Comparison of ENCODE assay signal across 8 cellular contexts in genomic region chr11:65560555-65561418, GRCh38. TPM values are rescaled to one million over a fixed set of nuclear protein-coding genes. Genes with fewer than 3 reads are reported as not detected.
A peak's percentile ranks its signal among the peaks of the same experiment; 100 is the strongest.
DNase-seq lines count a peak whose midpoint lies in the region; ATAC-seq, FAIRE-seq and TF ChIP-seq lines count a peak whose summit lies in the region.

No MANE protein-coding gene starts in this region.

- no peak overlapping the region for H3K9ac ChIP-seq in mammary epithelial cell (ENCODE audit: insufficient read depth, low read length)

- intact Hi-C loops in CD8-positive, alpha-beta T cell (cut with DNase I, micrococcal nuclease): no loop called here
- intact Hi-C loops in mammary epithelial cell (cut with micrococcal nuclease): loop anchor here (1.0 kb wide), 1 partner anchor 10 kb away; the partner anchor contains the start of gene ZNRD2
- intact Hi-C loops in lower lobe of right lung (cut with DNase I): no loop called here

- no peak for TF ChIP-seq CTCF in CD8-positive, alpha-beta T cell (IDR thresholded peaks at IDR 0.05)
- TF ChIP-seq CTCF in mammary epithelial cell (conservative IDR thresholded peaks at IDR 0.05 in 1 of 2, IDR thresholded peaks at IDR 0.05 in 1 of 2; ENCODE audit: extremely low read depth in 1 of 2, insufficient read depth in 1 of 2, low read depth in 1 of 2, low read length in 2 of 2) (no peak), lower lobe of right lung (IDR thresholded peaks at IDR 0.05) (no peak)

- no peaks in the 10 kb centered on the region for H3K36me3 ChIP-seq in CD8-positive, alpha-beta T cell (ENCODE audit: insufficient read depth, low read length)
- no peaks in the 10 kb centered on the region for H3K36me3 ChIP-seq in mammary epithelial cell (ENCODE audit: insufficient read depth, low read length)
- H3K36me3 ChIP-seq in lower lobe of right lung: no peaks in the 10 kb centered on the region

- FAIRE-seq in urothelium cell line (lab: Jason Lieb, UNC): no peak

- peak overlapping the region; percentile 77 for H2AFZ ChIP-seq in mammary epithelial cell (ENCODE audit: low read depth, low read length)

- H3K4me2 ChIP-seq in mammary epithelial cell (ENCODE audit: insufficient read depth, low read depth, low read length): peak overlapping the region; percentile 57

- no TSS peak for BruUV-seq in mammary epithelial cell (replicated peaks; lab: Mats Ljungman, UMichigan)

- H3K27me3 ChIP-seq in CD8-positive, alpha-beta T cell (ENCODE audit: insufficient read depth, low read length): no peaks in the 10 kb centered on the region
- no peaks in the 10 kb centered on the region for H3K27me3 ChIP-seq in mammary epithelial cell (ENCODE audit: insufficient read depth, low read length)
- no peaks in the 10 kb centered on the region for H3K27me3 ChIP-seq in lower lobe of right lung (ENCODE audit: low read depth)

- in situ Hi-C loops in mammary epithelial cell (cut with MboI; ENCODE audit: low sequenced_read_pairs in 2 of 2): no loop called here

- peaks cover 5% of the 10 kb centered on the region for H3K36me3 Mint-ChIP-seq in CD8-positive, alpha-beta T cell

- DNase-seq in CD8-positive, alpha-beta T cell: peak in 1 of 7 experiments; percentile 18
- DNase-seq in NCI-H1694 (lab: John Stamatoyannopoulos, UW) (peak; percentile 66), mammary epithelial cell (peak; percentile 61), lower lobe of right lung (no peak), urothelium cell line (ENCODE audit: low spot score) (peak; percentile 73), NCI-H2107 treated with DMSO at 0.1 percent for 48 hours (lab: John Stamatoyannopoulos, UW; ENCODE audit: unreplicated experiment) (no peak), UCSD-AML1 (lab: John Stamatoyannopoulos, UW; ENCODE audit: unreplicated experiment) (no peak)

- POLR2A ChIA-PET in CD8-positive, alpha-beta T cell (lab: Charles Lee): interaction anchor here (0.9 to 5.3 kb wide), 8 partner anchors 9 to 323 kb away, joined by 3 to 38 read pairs (median 6); partner anchors contain the start of genes FAM89B, MALAT1, SCYL1 and ZNRD2

- H3K79me2 ChIP-seq in mammary epithelial cell (ENCODE audit: insufficient read depth, low read length): peaks cover 13% of the 10 kb centered on the region

- peaks cover 52% of the 10 kb centered on the region for H3K4me1 Mint-ChIP-seq in CD8-positive, alpha-beta T cell (ENCODE audit: low read depth)

- dilution Hi-C loops in mammary epithelial cell (cut with HindIII; ENCODE audit: low sequenced_read_pairs): no loop called here

- H3K27ac ChIP-seq in CD8-positive, alpha-beta T cell (ENCODE audit: low read depth, low read length): no peak overlapping the region
- H3K27ac ChIP-seq in mammary epithelial cell (ENCODE audit: insufficient read depth, low read depth, low read length): peak overlapping the region; percentile 56
- H3K27ac ChIP-seq in lower lobe of right lung: peak overlapping the region; percentile 90

- H3K9me3 ChIP-seq in CD8-positive, alpha-beta T cell (ENCODE audit: low read length): no peaks in the 10 kb centered on the region
- H3K9me3 ChIP-seq in mammary epithelial cell (replicated peaks; ENCODE audit: insufficient read depth, low read length) (no peaks in the 10 kb centered on the region), lower lobe of right lung (no peaks in the 10 kb centered on the region)

- whole genome bisulfite sequencing in mammary epithelial cell (ENCODE audit: low coverage, missing lambda C conversion rate): 22% methylated on average over 10 of the region's 15 CpGs

- peaks cover 59% of the 10 kb centered on the region for H3K4me1 ChIP-seq in CD8-positive, alpha-beta T cell (ENCODE audit: insufficient read depth, low read length)
- H3K4me1 ChIP-seq in mammary epithelial cell (ENCODE audit: insufficient read depth, low read length): peaks cover 61% of the 10 kb centered on the region
- peaks cover 52% of the 10 kb centered on the region for H3K4me1 ChIP-seq in lower lobe of right lung

- no peak overlapping the region for H3K4me3 ChIP-seq in CD8-positive, alpha-beta T cell (ENCODE audit: low read depth, low read length)
- H3K4me3 ChIP-seq in mammary epithelial cell (replicated peaks in 1 of 3; ENCODE audit: insufficient read depth in 1 of 3, low read depth in 2 of 3, low read length in 3 of 3): peak overlapping the region in 1 of 3 experiments; percentile 5
- no peak overlapping the region for H3K4me3 ChIP-seq in lower lobe of right lung

- H4K20me1 ChIP-seq in mammary epithelial cell (ENCODE audit: insufficient read depth, low read length): no peaks in the 10 kb centered on the region

- CTCF ChIA-PET in CD8-positive, alpha-beta T cell (lab: Charles Lee): interaction anchor here (1.1 to 5.0 kb wide), 7 partner anchors 9 to 209 kb away, joined by 3 to 25 read pairs (median 10); partner anchors contain the start of genes EHBP1L1 and FAM89B
- CTCF ChIA-PET in mammary epithelial cell (lab: Charles Lee; ENCODE audit: low non-redundant PET): no interaction called here

- peak overlapping the region; percentile 53 for H3K27ac Mint-ChIP-seq in CD8-positive, alpha-beta T cell

- H3K4me3 Mint-ChIP-seq in CD8-positive, alpha-beta T cell: no peak overlapping the region

- no peaks in the 10 kb centered on the region for H3K9me3 Mint-ChIP-seq in CD8-positive, alpha-beta T cell

- no peak for ATAC-seq in CD8-positive, alpha-beta T cell
- ATAC-seq in lower lobe of right lung: no peak
- no peak for ATAC-seq in HG03521 (IDR thresholded peaks at IDR 0.05; ENCODE audit: unreplicated experiment)

- no peaks in the 10 kb centered on the region for H3K27me3 Mint-ChIP-seq in CD8-positive, alpha-beta T cell (ENCODE audit: low read depth)

RNA-seq across cellular contexts. Expression of gene LTBP3, which starts 2.6 kb away (rescaled TPM):
- 100 to 1,000 TPM; 231 to 246 TPM for total RNA-seq in CD8-positive, alpha-beta T cell
- total RNA-seq in mammary epithelial cell (10 to 100 TPM; 21.0 to 42.5 TPM), lower lobe of right lung (98.7 TPM)
- polyA plus RNA-seq in mammary epithelial cell: 46.5 TPM
- polyA minus RNA-seq in mammary epithelial cell: 38.3 TPM

RNA-seq across cellular contexts. Expression of gene ZNRD2, which starts 9.5 kb away (rescaled TPM):
- total RNA-seq in CD8-positive, alpha-beta T cell: 10 to 100 TPM; 35.6 to 41.4 TPM
- total RNA-seq in mammary epithelial cell: 10 to 100 TPM; 35.2 to 52.8 TPM
- 60.2 TPM for polyA plus RNA-seq in mammary epithelial cell
- 6.7 TPM for polyA minus RNA-seq in mammary epithelial cell
- 25.1 TPM for total RNA-seq in lower lobe of right lung

RNA-seq across cellular contexts. Expression of gene FAM89B, which starts 11.6 kb away (rescaled TPM):
- total RNA-seq in CD8-positive, alpha-beta T cell: 10 to 100 TPM; 20.6 to 20.8 TPM
- total RNA-seq in mammary epithelial cell (10 to 100 TPM; 21.2 to 35.1 TPM), lower lobe of right lung (48.6 TPM)
- polyA plus RNA-seq in mammary epithelial cell: 26.0 TPM
- polyA minus RNA-seq in mammary epithelial cell: 27.4 TPM

RNA-seq across cellular contexts. Expression of gene EHBP1L1, which starts 15.1 kb away (rescaled TPM):
- 10 to 100 TPM; 64.7 to 65.1 TPM for total RNA-seq in CD8-positive, alpha-beta T cell
- total RNA-seq in mammary epithelial cell (10 to 100 TPM; 17.5 to 47.5 TPM), lower lobe of right lung (110 TPM)
- 17.7 TPM for polyA plus RNA-seq in mammary epithelial cell
- 14.2 TPM for polyA minus RNA-seq in mammary epithelial cell

RNA-seq across cellular contexts. Expression of gene KCNK7, which starts 34.8 kb away (rescaled TPM):
- 10 to 100 TPM in 1 of 2 experiments, 1 to 10 TPM in 1; 9.1 to 11.1 TPM for total RNA-seq in CD8-positive, alpha-beta T cell
- total RNA-seq in mammary epithelial cell (under 1 TPM; 0.17 to 0.24 TPM), lower lobe of right lung (1.7 TPM)
- 0.20 TPM for polyA plus RNA-seq in mammary epithelial cell
- 0.57 TPM for polyA minus RNA-seq in mammary epithelial cell

Comparison
In these comparisons a context has a peak if more than half of its experiments do, and no peak if none do; other contexts are left out.
1. DNase-seq: peak in NCI-H1694 (single experiment), mammary epithelial cell (single experiment) and urothelium cell line (single experiment); none in lower lobe of right lung (single experiment), NCI-H2107 treated with DMSO at 0.1 percent for 48 hours (single experiment) and UCSD-AML1 (single experiment).